Comparison of ENCODE assay signal across 20 cellular contexts in genomic region chr15:59260090-59260489, GRCh38. TPM values are rescaled to one million over a fixed set of nuclear protein-coding genes. Genes with fewer than 3 reads are reported as not detected.
DNase-seq lines count a peak whose midpoint lies in the region; ATAC-seq and TF ChIP-seq lines count a peak whose summit lies in the region.
"Had no signal": no experiment of that assay in that cellular context is flagged by ENCODE, and none has a peak within 500 bp of the region (broad histone marks: within the 10 kb centered on the region; RNA-seq: fewer than 3 reads in every experiment).

No MANE protein-coding gene starts in this region.

- no peaks in the 10 kb centered on the region for H3K9me3 ChIP-seq in mucosa of descending colon
- no peaks in the 10 kb centered on the region for H3K9me3 ChIP-seq in transverse colon
- H3K9me3 ChIP-seq: prostate gland, testis had no signal

- TF ChIP-seq POLR2A in transverse colon (IDR thresholded peaks at IDR 0.05) = no peak

- H3K4me3 ChIP-seq in mucosa of descending colon (no peak overlapping the region), transverse colon (no peak overlapping the region)
- H3K4me3 ChIP-seq: prostate gland, testis had no signal

- no peaks in the 10 kb centered on the region for H3K27me3 ChIP-seq in transverse colon
- H3K27me3 ChIP-seq: testis had no signal

- no peak for TF ChIP-seq CTCF in mucosa of descending colon (IDR thresholded peaks at IDR 0.05)
- no peak for TF ChIP-seq CTCF in transverse colon (IDR thresholded peaks at IDR 0.05)

- intact Hi-C loops in cardiac septum (cut with DNase I) (no loop called here), Right ventricle myocardium superior (cut with DNase I) (no loop called here), mucosa of descending colon (cut with DNase I, micrococcal nuclease) (no loop called here), transverse colon (cut with DNase I; ENCODE audit: low total_unique reads) (loop anchor here (5.0 kb wide), 1 partner anchor 852 kb away; no protein-coding TSS in a partner anchor)

- no peak for TF ChIP-seq EP300 in transverse colon (IDR thresholded peaks at IDR 0.05; ENCODE audit: low read depth)

- peak; percentile 70 for DNase-seq in cardiac septum (ENCODE audit: low spot score)
- DNase-seq in Right ventricle myocardium superior = no peak
- DNase-seq in cerebellar cortex (ENCODE audit: low spot score) = peak; percentile 2
- peak; percentile 74 to 81 (median 77) for DNase-seq in mucosa of descending colon
- DNase-seq in transverse colon = peak; percentile 72
- DNase-seq in NCI-H2196 treated with DMSO at 0.1 percent for 48 hours (lab: John Stamatoyannopoulos, UW; ENCODE audit: unreplicated experiment) = no peak
- DNase-seq in GM19238 (ENCODE audit: insufficient read length, low spot score) = no peak
- DNase-seq: ACHN; activated naive CD8-positive, alpha-beta T cell treated with anti-CD3 and anti-CD28 coated beads, Interleukin-2, amount 10 ng/mL, durations not matched to agents 7 days and 5 days; COR-L47; kidney; NCI-H2081; SHP77; T-helper 17 cell; testis had no signal

- in situ Hi-C loops in transverse colon (cut with MboI; ENCODE audit: low pct_ligation_motif_present in 1 of 4, low pct_unique_long_range_greater_than_20kb in 1 of 4, low sequenced_read_pairs in 3 of 4) = no loop called here

- ATAC-seq in Right ventricle myocardium superior (ENCODE audit: poor library complexity) (no peak), mucosa of descending colon (peak; percentile 73), GM19452 (IDR thresholded peaks at IDR 0.05; ENCODE audit: unreplicated experiment) (no peak)
- ATAC-seq: T-helper 17 cell had no signal

- peak overlapping the region; percentile 30 to 64 (median 56) for H3K27ac ChIP-seq in transverse colon
- H3K27ac ChIP-seq: prostate gland, testis had no signal

- H3K36me3 ChIP-seq in mucosa of descending colon (ENCODE audit: low read depth) (no peaks in the 10 kb centered on the region), transverse colon (no peaks in the 10 kb centered on the region)
- H3K36me3 ChIP-seq: prostate gland had no signal

- H3K4me1 ChIP-seq in mucosa of descending colon (ENCODE audit: low read depth) = peaks cover 35% of the 10 kb centered on the region
- peaks cover 9 to 39% (median 27%) of the 10 kb centered on the region in 4 donors for H3K4me1 ChIP-seq in transverse colon
- H3K4me1 ChIP-seq: prostate gland, testis had no signal

- WGBS in transverse colon (ENCODE audit: low coverage in 1 of 2), 2 donors = 78% methylated on average over 6 of the region's 6 CpGs; no CpG with 5 or more reads in 1 of the 2 donors

RNA-seq across cellular contexts. Expression of gene LDHAL6B, which starts 53.4 kb away (rescaled TPM):
- total RNA-seq in cardiac septum = not detected
- not detected for total RNA-seq in Right ventricle myocardium superior
- not detected for total RNA-seq in mucosa of descending colon
- not detected for total RNA-seq in transverse colon
- total RNA-seq: activated naive CD8-positive, alpha-beta T cell treated with anti-CD3 and anti-CD28 coated beads, Interleukin-2, amount 10 ng/mL, durations not matched to agents 7 days and 5 days; chondrocyte; glomerular endothelial cell; HT1080; kidney; T-helper 17 cell had no signal

Comparison
In these comparisons a context has a peak if more than half of its experiments do, and no peak if none do; other contexts are left out.
1. DNase-seq: peak in cardiac septum (single experiment), cerebellar cortex (single experiment), mucosa of descending colon (3 of 3) and transverse colon (single experiment); none in Right ventricle myocardium superior (single experiment), NCI-H2196 treated with DMSO at 0.1 percent for 48 hours (single experiment) and GM19238 (single experiment).